Comparison of ENCODE assay signal across 35 cellular contexts in the genomic region with DNA sequence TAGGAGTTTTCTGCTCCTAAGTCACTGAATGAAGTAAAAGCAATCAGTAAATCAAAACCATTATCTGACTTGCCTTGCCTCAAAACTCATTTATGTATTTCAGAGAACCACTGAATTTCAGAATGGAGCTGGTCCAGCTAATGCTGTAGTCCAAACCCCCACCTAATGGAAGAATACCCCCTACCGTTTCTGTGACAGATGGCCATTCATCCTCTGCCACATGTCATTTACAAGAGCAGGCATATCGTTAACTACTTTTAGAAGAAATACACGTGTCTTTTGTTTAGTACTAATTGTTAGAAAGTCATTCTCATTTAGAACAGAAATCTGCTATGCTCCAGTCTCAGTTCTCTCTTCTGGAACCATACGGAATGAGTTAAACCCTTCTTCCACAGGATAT. TPM values are rescaled to one million over a fixed set of nuclear protein-coding genes. Genes with fewer than 3 reads are reported as not detected.
DNase-seq lines count a peak whose midpoint lies in the region; ATAC-seq, FAIRE-seq and TF ChIP-seq lines count a peak whose summit lies in the region.
"Had no signal": no experiment of that assay in that cellular context is flagged by ENCODE, and none has a peak within 500 bp of the region (broad histone marks: within the 10 kb centered on the region; RNA-seq: fewer than 3 reads in every experiment).

No MANE protein-coding gene starts in this region.

- no peaks in the 10 kb centered on the region for H3K9me2 ChIP-seq in SK-N-SH

- H3K4me1 ChIP-seq in SK-N-SH (ENCODE audit: control insufficient read depth in 1 of 2, insufficient read depth in 2 of 2, low read depth in 1 of 2, low read length in 1 of 2) (peaks cover 0 to 14% of the 10 kb centered on the region in 2 experiments; a peak in 3 of 4 replicates), K562 (replicated peaks in 1 of 2; ENCODE audit: control insufficient read depth in 2 of 2, insufficient read depth in 2 of 2, low read length in 2 of 2) (peaks cover 0 to 16% of the 10 kb centered on the region in 2 experiments; a peak in 2 of 5 replicates), smooth muscle cell (ENCODE audit: low read depth) (peaks cover 11% of the 10 kb centered on the region), Peyer's patch (no peaks in the 10 kb centered on the region)
- H3K4me1 ChIP-seq: adrenal gland, gastroesophageal sphincter, pancreas, SJCRH30 had no signal

- H3K4me3 ChIP-seq in SK-N-SH (ENCODE audit: low read depth in 2 of 2, low read length in 1 of 2) (no peak overlapping the region), K562 (no peak overlapping the region), smooth muscle cell (no peak overlapping the region), lower leg skin (ENCODE audit: low read depth, poor library complexity, severe bottlenecking) (no peak overlapping the region), Peyer's patch (no peak overlapping the region)
- H3K4me3 ChIP-seq: adrenal gland, gastroesophageal sphincter, MG63, pancreas, SJCRH30 had no signal

- H2AFZ ChIP-seq in SK-N-SH (ENCODE audit: low read depth) (peak overlapping the region; percentile 72), K562 (ENCODE audit: low read depth, low read length) (peak overlapping the region; percentile 44), smooth muscle cell (ENCODE audit: low read depth) (peak overlapping the region; percentile 11)

- no peak overlapping the region for H3K4me2 ChIP-seq in SK-N-SH
- no peak overlapping the region for H3K4me2 ChIP-seq in K562 (ENCODE audit: insufficient read depth, low read length)
- no peak overlapping the region for H3K4me2 ChIP-seq in smooth muscle cell

- H3K27me3 ChIP-seq in SK-N-SH (ENCODE audit: insufficient read depth) (no peaks in the 10 kb centered on the region), K562 (ENCODE audit: control insufficient read depth in 2 of 2, insufficient read depth in 2 of 2, low read length in 2 of 2) (no peaks in the 10 kb centered on the region), smooth muscle cell (ENCODE audit: low read depth) (no peaks in the 10 kb centered on the region), Peyer's patch (no peaks in the 10 kb centered on the region)
- H3K27me3 ChIP-seq: adrenal gland, gastroesophageal sphincter, MG63, pancreas, SJCRH30 had no signal

- H4K20me1 ChIP-seq in SK-N-SH (ENCODE audit: insufficient read depth) (no peaks in the 10 kb centered on the region), K562 (replicated peaks; ENCODE audit: control insufficient read depth, insufficient read depth, low read length) (no peaks in the 10 kb centered on the region), smooth muscle cell (ENCODE audit: low read depth) (no peaks in the 10 kb centered on the region)

- in situ Hi-C loops in K562 (cut with MboI), result no loop called here

- DNase-seq in SK-N-SH, result no peak
- peak; percentile 57 for DNase-seq in NCI-H446 treated with DMSO at 0.1 percent for 48 hours (lab: John Stamatoyannopoulos, UW)
- DNase-seq in K562 (ENCODE audit: extremely low read depth in 1 of 4, low spot score in 3 of 4), result no peak
- DNase-seq in smooth muscle cell (lab: John Stamatoyannopoulos, UW; ENCODE audit: unreplicated experiment), result no peak
- no peak for DNase-seq in lower leg skin (ENCODE audit: low spot score in 2 of 2)
- DNase-seq in Peyer's patch, result no peak
- DNase-seq in NCI-H1417 treated with DMSO at 0.1 percent for 48 hours (lab: John Stamatoyannopoulos, UW), result no peak
- DNase-seq: activated CD4-positive, alpha-beta T cell treated with anti-CD3 and anti-CD28 coated beads for 48 hours; activated naive CD4-positive, alpha-beta T cell treated with anti-CD3 and anti-CD28 coated beads, Interleukin-2, amount 10 ng/mL, durations not matched to agents 7 days and 5 days; adrenal gland; Caco-2; DMS79 treated with DMSO at 0.1 percent for 48 hours; GF-D8; GOT3; hippocampal formation; KG1; left colon; MG63; NCI-H1436; NCI-H526; pancreas; SJCRH30; small intestine; stimulated activated naive CD4-positive, alpha-beta T cell; T1000 had no signal

- CTCF ChIA-PET in SK-N-SH (lab: Yijun Ruan, JAX), result no interaction called here
- CTCF ChIA-PET in K562 (lab: Yijun Ruan, JAX; ENCODE audit: low intra/inter-chr PET ratio), result interaction anchor here (0.6 kb wide), 1 partner anchor 1876 kb away, joined by 5 read pairs; no protein-coding TSS in a partner anchor

- H3K27ac ChIP-seq in SK-N-SH (ENCODE audit: low read depth in 2 of 2, low read length in 1 of 2) (0 out of 4 replicates have a peak overlapping the region, but pooled peaks of 1 of the 2 experiments have one; percentile 96), K562 (ENCODE audit: extremely low read depth, low read depth, low read length) (no peak overlapping the region), smooth muscle cell (ENCODE audit: low read depth) (no peak overlapping the region), Peyer's patch (no peak overlapping the region)
- H3K27ac ChIP-seq: adrenal gland, C4-2B, gastroesophageal sphincter, pancreas, SJCRH30, VCaP had no signal

- H3K9me3 ChIP-seq in SK-N-SH (no peaks in the 10 kb centered on the region), K562 (replicated peaks; ENCODE audit: control insufficient read depth, insufficient read depth, low read depth, low read length) (no peaks in the 10 kb centered on the region), smooth muscle cell (replicated peaks; ENCODE audit: low read depth) (no peaks in the 10 kb centered on the region), Peyer's patch (no peaks in the 10 kb centered on the region)
- H3K9me3 ChIP-seq: adrenal gland, Caco-2, gastroesophageal sphincter, MG63, pancreas, SJCRH30 had no signal

- H3F3A ChIP-seq in SK-N-SH (replicated peaks; ENCODE audit: insufficient read depth) (peaks cover 15% of the 10 kb centered on the region), smooth muscle cell (ENCODE audit: low read depth) (no peaks in the 10 kb centered on the region)

- TF ChIP-seq CTCF in SK-N-SH (IDR thresholded peaks at IDR 0.05), result no peak
- TF ChIP-seq CTCF in K562 (IDR thresholded peaks at IDR 0.05 in 2 of 3, conservative IDR thresholded peaks at IDR 0.05 in 1 of 3; ENCODE audit: insufficient read depth in 2 of 3, low read depth in 1 of 3, low read length in 3 of 3), result no peak
- TF ChIP-seq CTCF in smooth muscle cell (IDR thresholded peaks at IDR 0.05; ENCODE audit: borderline replicate concordance, insufficient read depth, poor library complexity, severe bottlenecking), result no peak
- TF ChIP-seq CTCF in lower leg skin (IDR thresholded peaks at IDR 0.05), result no peak
- no peak for TF ChIP-seq CTCF in Peyer's patch (IDR thresholded peaks at IDR 0.05)

- POLR2A ChIA-PET in SK-N-SH (lab: Yijun Ruan, JAX), result no interaction called here
- POLR2A ChIA-PET in K562 (lab: Yijun Ruan, JAX), result interaction anchor here (3.7 kb wide), 1 partner anchor 15 kb away, joined by 28 read pairs; the partner anchor contains the start of gene GALNT5

- H3K79me2 ChIP-seq in SK-N-SH (ENCODE audit: insufficient read depth) (no peaks in the 10 kb centered on the region), K562 (ENCODE audit: control insufficient read depth, insufficient read depth, low read length) (no peaks in the 10 kb centered on the region), smooth muscle cell (ENCODE audit: low read depth) (no peaks in the 10 kb centered on the region)

- TF ChIP-seq POLR2A in K562 (conservative IDR thresholded peaks at IDR 0.05), result no peak
- no peak for TF ChIP-seq POLR2A in lower leg skin (IDR thresholded peaks at IDR 0.05)
- TF ChIP-seq POLR2A in Peyer's patch (IDR thresholded peaks at IDR 0.05), result no peak

- H3K9ac ChIP-seq in SK-N-SH, result no peak overlapping the region
- no peak overlapping the region for H3K9ac ChIP-seq in K562 (ENCODE audit: insufficient read depth in 1 of 2, low read depth in 2 of 2, low read length in 2 of 2)
- no peak overlapping the region for H3K9ac ChIP-seq in smooth muscle cell (ENCODE audit: low read depth)

- TF ChIP-seq RAD21 in SK-N-SH (IDR thresholded peaks at IDR 0.05; ENCODE audit: low read length), result no peak
- no peak for TF ChIP-seq RAD21 in K562 (CRISPR knock-in tag; conservative IDR thresholded peaks at IDR 0.05 in 1 of 2, IDR thresholded peaks at IDR 0.05 in 1 of 2)

- ATAC-seq in SK-N-SH treated with all-trans-retinoic acid at 6 μM for 48 hours, result no peak
- ATAC-seq in K562, result peak; percentile 19
- ATAC-seq: activated T-helper 17 cell treated with anti-CD3 and anti-CD28 coated beads, Interleukin-2, amount 50 U/mL, for 72 hours; gastroesophageal sphincter; left colon; pancreas had no signal

- WGBS in SK-N-SH (ENCODE audit: low lambda C conversion rate), result 64% methylated on average over 4 of the region's 4 CpGs
- 32% methylated on average over 4 of the region's 4 CpGs for WGBS in K562 (ENCODE audit: insufficient coverage, low coverage, missing lambda C conversion rate)
- WGBS in smooth muscle cell (ENCODE audit: low lambda C conversion rate), result 68% methylated on average over 4 of the region's 4 CpGs
- 62 to 63% methylated on average over 4 of the region's 4 CpGs for whole genome bisulfite sequencing in lower leg skin, 2 donors

- TF ChIP-seq EP300 in SK-N-SH (IDR thresholded peaks at IDR 0.05; ENCODE audit: borderline replicate concordance in 1 of 2, low read depth in 1 of 2, low read length in 1 of 2), result no peak
- TF ChIP-seq EP300 in K562 (IDR thresholded peaks at IDR 0.05; ENCODE audit: low read length), result no peak

- BruUV-seq in K562 (replicated peaks; lab: Mats Ljungman, UMichigan), result no TSS peak

- H3K36me3 ChIP-seq in SK-N-SH (replicated peaks in 1 of 2; ENCODE audit: control insufficient read depth in 1 of 2, insufficient read depth in 2 of 2, low read length in 1 of 2) (no peaks in the 10 kb centered on the region), K562 (ENCODE audit: control insufficient read depth, insufficient read depth, low read length) (no peaks in the 10 kb centered on the region), smooth muscle cell (ENCODE audit: low read depth) (no peaks in the 10 kb centered on the region), Peyer's patch (no peaks in the 10 kb centered on the region)
- H3K36me3 ChIP-seq: adrenal gland, gastroesophageal sphincter, MG63, pancreas, SJCRH30 had no signal

- intact Hi-C loops in K562 (cut with micrococcal nuclease), result no loop called here
- intact Hi-C loops in lower leg skin (cut with DNase I; ENCODE audit: low total_unique reads), result no loop called here

- no peak for FAIRE-seq in K562 (lab: Jason Lieb, UNC)
- FAIRE-seq: colon, endothelial cell of umbilical vein, HTR-8/SVneo, pancreas, small intestine had no signal

- no peaks in the 10 kb centered on the region for H3K9me1 ChIP-seq in K562 (ENCODE audit: control insufficient read depth, insufficient read depth, low read length)

RNA-seq across cellular contexts. Expression of gene GALNT5, which starts 12.8 kb away (rescaled TPM):
- polyA plus RNA-seq in SK-N-SH (2012; rRNA removed) (10.4 and 15.3 TPM in 2 replicates), K562 (2011; rRNA removed) (49.8 and 58.3 TPM in 2 replicates), K562 (2014; fragmentation: Illumina TruSeq; extraction: Trizol) (56.3 and 62.6 TPM in 2 replicates), K562 (2014; fragmentation: Nextera tagmentation; extraction: Ambion mirVana) (10 to 100 TPM; 21.6 to 44.0 TPM), K562 (2014; rRNA removed) (39.3 and 45.2 TPM in 2 replicates), smooth muscle cell (1.5 and 2.0 TPM in 2 replicates)
- 14.9 TPM in 2 replicates for polyA plus RNA-seq in SK-N-SH (2012; cell fraction: cytosol; rRNA removed)
- polyA plus RNA-seq in SK-N-SH (2012; cell fraction: nucleus; rRNA removed), result 11.0 and 22.9 TPM in 2 replicates
- 52.3 and 110 TPM in 2 replicates for total RNA-seq in K562 (2011; cell fraction: chromatin; rRNA removed; ENCODE audit: low replicate concordance)
- 48.4 and 54.3 TPM in 2 replicates for total RNA-seq in K562 (2011; cell fraction: nucleolus; rRNA removed)
- total RNA-seq in K562 (2011; cell fraction: nucleoplasm; rRNA removed), result 70.4 and 94.5 TPM in 2 replicates
- total RNA-seq in K562 (2014; rRNA removed) (40.3 and 43.5 TPM in 2 replicates), K562 (2014; rRNA removed; fragmentation: Illumina TruSeq; extraction: Trizol) (68.9 and 78.4 TPM in 2 replicates), K562 (2015; rRNA removed; fragmentation: Illumina TruSeq; extraction: Trizol) (69.6 and 73.0 TPM in 2 replicates), K562 (2021) (47.4 and 54.7 TPM in 2 replicates), smooth muscle cell (1.8 and 2.5 TPM in 2 replicates), lower leg skin (under 1 TPM; 0.08 to 0.71 (median 0.44) TPM), Peyer's patch (10 to 100 TPM in 2 of 4 donors, 1 to 10 TPM in 2; 6.6 to 20.1 (median 9.2) TPM)
- 11.2 and 20.2 TPM in 2 replicates for polyA plus RNA-seq in K562 (2011; cell fraction: cytosol; rRNA removed)
- 48.6 and 52.6 TPM in 2 replicates for polyA plus RNA-seq in K562 (2011; cell fraction: nucleus; rRNA removed)
- polyA plus RNA-seq in K562 (2012), result 26.9 and 40.5 TPM in 2 replicates
- polyA minus RNA-seq in K562 (2011; rRNA and poly(A)+ RNA removed), result 70.3 and 78.3 TPM in 2 replicates
- 25.0 and 30.6 TPM in 2 replicates for polyA minus RNA-seq in K562 (2011; cell fraction: cytosol; rRNA and poly(A)+ RNA removed)
- polyA minus RNA-seq in K562 (2011; cell fraction: nucleus; rRNA and poly(A)+ RNA removed), result 52.2 and 95.1 TPM in 2 replicates
- total RNA-seq: A172, endothelial cell of umbilical vein had no signal
- polyA plus RNA-seq: endothelial cell of umbilical vein, neural cell, pancreas had no signal

Comparison
In these comparisons a context has a peak if more than half of its experiments do, and no peak if none do; other contexts are left out.
1. H2AFZ ChIP-seq: peak in every context shown above with its lines; median percentile 72 in SK-N-SH; 44 in K562; 11 in smooth muscle cell.